In the genomic region with DNA sequence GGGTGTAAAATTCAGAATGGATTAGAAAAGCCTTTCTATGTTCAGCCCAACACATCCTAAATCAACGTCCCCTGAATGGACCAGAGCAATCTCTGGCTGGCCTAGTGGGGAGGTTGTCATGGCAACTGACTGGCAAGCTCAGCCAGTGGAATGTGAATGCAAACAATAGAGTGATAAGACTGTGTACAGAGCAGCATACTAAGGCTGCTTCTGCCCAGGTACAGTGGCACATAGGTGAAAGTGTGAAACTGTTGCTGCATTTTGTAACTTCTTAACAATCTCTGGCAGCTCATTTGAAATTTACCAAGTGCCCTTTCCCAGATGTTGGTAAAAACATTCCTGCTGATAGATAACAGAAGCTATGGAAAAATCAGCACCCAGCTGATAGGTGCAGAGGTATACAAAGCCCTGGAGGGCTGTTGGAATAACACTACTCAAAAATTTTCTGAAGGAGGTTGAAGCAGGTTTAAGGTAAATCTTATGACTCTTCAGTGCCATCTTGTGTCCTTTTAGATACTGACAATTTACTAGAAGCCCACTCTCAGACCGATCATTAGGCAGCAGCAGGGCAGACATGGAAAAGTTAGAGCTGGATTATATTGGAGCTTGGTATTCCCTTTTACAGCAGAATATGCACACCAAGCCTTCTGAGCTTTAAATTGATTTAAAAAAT, we compare ENCODE assay signal across 8 cellular contexts.
A peak's percentile ranks its signal among the peaks of the same experiment; 100 is the strongest.
DNase-seq lines count a peak whose midpoint lies in the region; ATAC-seq lines count a peak whose summit lies in the region.

No MANE protein-coding gene starts in this region.

- no peaks in the 10 kb centered on the region for H3K4me1 Mint-ChIP-seq in activated CD4-positive, alpha-beta T cell treated with anti-CD3 and anti-CD28 coated beads for 36 hours

- H3K4me3 Mint-ChIP-seq in activated CD4-positive, alpha-beta T cell treated with anti-CD3 and anti-CD28 coated beads for 36 hours: no peak overlapping the region

- H3K36me3 Mint-ChIP-seq in activated CD4-positive, alpha-beta T cell treated with anti-CD3 and anti-CD28 coated beads for 36 hours (ENCODE audit: low read depth): no peaks in the 10 kb centered on the region

- DNase-seq in activated CD4-positive, alpha-beta T cell treated with anti-CD3 and anti-CD28 coated beads for 36 hours: no peak
- DNase-seq in activated CD4-positive, alpha-beta T cell treated with anti-CD3 and anti-CD28 coated beads, Interleukin-2, amount 50 U/mL, for 48 hours: no peak
- DNase-seq in RKO (ENCODE audit: low spot score): peak; percentile 58
- DNase-seq in myocyte (ENCODE audit: low read depth): peak; percentile 45

- CTCF ChIA-PET in activated CD4-positive, alpha-beta T cell treated with anti-CD3 and anti-CD28 coated beads for 36 hours (lab: Charles Lee): interaction anchor here (0.6 to 2.4 kb wide), 20 partner anchors 8 to 1071 kb away, joined by 3 to 12 read pairs (median 4); no protein-coding TSS in a partner anchor

- peak; percentile 36 for ATAC-seq in activated CD4-positive, alpha-beta T cell treated with anti-CD3 and anti-CD28 coated beads for 36 hours
- ATAC-seq in HG03571 (IDR thresholded peaks at IDR 0.05; ENCODE audit: unreplicated experiment) (peak; percentile 50), esophagus mucosa (peak; percentile 38), HG02840 (IDR thresholded peaks at IDR 0.05; ENCODE audit: low FRiP score, unreplicated experiment) (no peak), GM19467 (IDR thresholded peaks at IDR 0.05; ENCODE audit: unreplicated experiment) (no peak)

- intact Hi-C loops in activated CD4-positive, alpha-beta T cell treated with anti-CD3 and anti-CD28 coated beads for 36 hours (cut with DNase I, micrococcal nuclease): loop anchor here (1.0 to 10.0 kb wide), 5 partner anchors 352 to 1075 kb away; no protein-coding TSS in a partner anchor

- POLR2A ChIA-PET in activated CD4-positive, alpha-beta T cell treated with anti-CD3 and anti-CD28 coated beads for 36 hours (lab: Charles Lee): no interaction called here

- no peak overlapping the region for H3K27ac Mint-ChIP-seq in activated CD4-positive, alpha-beta T cell treated with anti-CD3 and anti-CD28 coated beads for 36 hours

- H3K27me3 Mint-ChIP-seq in activated CD4-positive, alpha-beta T cell treated with anti-CD3 and anti-CD28 coated beads for 36 hours: peaks cover 10% of the 10 kb centered on the region

- no peaks in the 10 kb centered on the region for H3K9me3 Mint-ChIP-seq in activated CD4-positive, alpha-beta T cell treated with anti-CD3 and anti-CD28 coated beads for 36 hours (ENCODE audit: low read depth)

Comparison
In these comparisons a context has a peak if more than half of its experiments do, and no peak if none do; other contexts are left out.
1. ATAC-seq: peak in activated CD4-positive, alpha-beta T cell treated with anti-CD3 and anti-CD28 coated beads for 36 hours (single experiment), HG03571 (single experiment) and esophagus mucosa (single experiment); none in HG02840 (single experiment) and GM19467 (single experiment).
2. DNase-seq: peak in RKO (single experiment) and myocyte (single experiment); none in activated CD4-positive, alpha-beta T cell treated with anti-CD3 and anti-CD28 coated beads for 36 hours (single experiment) and activated CD4-positive, alpha-beta T cell treated with anti-CD3 and anti-CD28 coated beads, Interleukin-2, amount 50 U/mL, for 48 hours (0 of 2).